In the genomic region with DNA sequence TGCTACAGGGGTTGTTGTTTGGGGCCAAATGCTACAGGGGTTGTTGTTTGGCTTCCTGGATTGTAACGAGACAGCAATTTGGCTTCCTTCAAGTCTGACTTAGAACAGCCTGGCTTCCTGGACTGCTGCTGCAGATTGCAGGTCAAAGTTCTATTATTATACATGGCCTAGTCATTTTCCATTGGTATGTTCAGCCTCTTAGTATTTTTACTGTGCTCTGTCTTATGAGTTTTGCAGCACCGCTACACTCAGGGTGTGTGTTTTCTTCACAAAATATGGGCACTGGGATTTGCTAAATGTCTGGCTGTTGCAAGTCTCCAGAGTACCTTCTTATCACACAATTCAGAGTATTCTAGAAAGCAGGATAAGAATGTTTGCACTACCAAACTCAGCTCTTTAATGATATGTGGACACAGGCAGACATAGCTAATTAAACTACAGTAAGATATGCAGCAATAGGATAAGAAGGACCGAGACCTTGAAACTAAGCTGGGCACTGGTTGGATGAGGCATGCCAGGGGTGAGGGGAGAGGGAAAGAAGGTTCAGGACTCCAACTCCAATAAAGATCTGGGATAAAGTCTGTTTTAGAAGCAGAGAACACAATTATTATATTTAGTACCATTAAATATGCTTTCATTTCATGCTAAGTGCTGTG, we compare ENCODE assay signal across 15 cellular contexts.
DNase-seq lines count a peak whose midpoint lies in the region; ATAC-seq and TF ChIP-seq lines count a peak whose summit lies in the region.
"Had no signal": no experiment of that assay in that cellular context is flagged by ENCODE, and none has a peak within 500 bp of the region (broad histone marks: within the 10 kb centered on the region; RNA-seq: fewer than 3 reads in every experiment).

No MANE protein-coding gene starts in this region.

- H3K9me3 Mint-ChIP-seq in chondrocyte (ENCODE audit: low read depth) (no peaks in the 10 kb centered on the region), neural crest cell (peaks cover 2% of the 10 kb centered on the region)

- H3K27me3 Mint-ChIP-seq in chondrocyte (ENCODE audit: low read depth), result no peaks in the 10 kb centered on the region
- no peaks in the 10 kb centered on the region for H3K27me3 Mint-ChIP-seq in neural crest cell (ENCODE audit: low read depth)
- H3K27me3 Mint-ChIP-seq: central memory CD8-positive, alpha-beta T cell had no signal

- H3K36me3 Mint-ChIP-seq in chondrocyte (ENCODE audit: low read depth), result no peaks in the 10 kb centered on the region
- no peaks in the 10 kb centered on the region for H3K36me3 Mint-ChIP-seq in neural crest cell (ENCODE audit: low read depth)

- intact Hi-C loops in heart right ventricle (cut with DNase I) (loop anchor here in 3 of 10 donors (5.0 to 10.0 kb wide), 2 partner anchors 203 to 205 kb away; a partner anchor contains a TSS), upper lobe of right lung (cut with DNase I) (no loop called here)

- H3K27ac ChIP-seq in heart right ventricle (peak overlapping the region; percentile 46 to 84 (median 74)), upper lobe of right lung (no peak overlapping the region)
- H3K27ac ChIP-seq: C4-2B, left lung, spleen had no signal

- peak; percentile 75 to 92 (median 88) for ATAC-seq in heart right ventricle
- peak; percentile 31 for ATAC-seq in upper lobe of right lung
- ATAC-seq: left lung had no signal

- no peak overlapping the region for H3K4me3 ChIP-seq in heart right ventricle
- no peak overlapping the region for H3K4me3 ChIP-seq in upper lobe of right lung
- H3K4me3 ChIP-seq: left lung, spleen had no signal

- H3K27ac Mint-ChIP-seq in chondrocyte (ENCODE audit: unreplicated experiment) (peak overlapping the region; percentile 18), neural crest cell (ENCODE audit: unreplicated experiment) (peak overlapping the region; percentile 44)

- H3K4me1 Mint-ChIP-seq in chondrocyte (ENCODE audit: low read depth), result peaks cover 24% of the 10 kb centered on the region
- H3K4me1 Mint-ChIP-seq in neural crest cell, result no peaks in the 10 kb centered on the region
- H3K4me1 Mint-ChIP-seq: central memory CD8-positive, alpha-beta T cell had no signal

- 10 to 17% methylated on average over 3 of the region's 3 CpGs for WGBS in heart right ventricle, 2 donors

- DNase-seq in chondrocyte (ENCODE audit: low spot score) (no peak), heart right ventricle (peak in 1 of 2 donors; percentile 15), neural crest cell (ENCODE audit: low read depth, low spot score) (no peak), upper lobe of right lung (no peak), OCI-M2 (lab: John Stamatoyannopoulos, UW; ENCODE audit: unreplicated experiment) (no peak), middle frontal gyrus (ENCODE audit: extremely low spot score, low spot score) (no peak), DMS53 treated with DMSO at 0.1 percent for 48 hours (lab: John Stamatoyannopoulos, UW; ENCODE audit: unreplicated experiment) (no peak)
- DNase-seq: activated CD4-positive, CD25-positive, alpha-beta regulatory T cell; activated naive CD4-positive, alpha-beta T cell treated with Interleukin-2 at 50 U/mL for 16 hours; GOT3; left lung; NCI-H2081; spleen had no signal

- H3K4me3 Mint-ChIP-seq in chondrocyte (ENCODE audit: unreplicated experiment) (no peak overlapping the region), neural crest cell (no peak overlapping the region)
- H3K4me3 Mint-ChIP-seq: central memory CD8-positive, alpha-beta T cell had no signal

- no peaks in the 10 kb centered on the region for H3K27me3 ChIP-seq in heart right ventricle
- no peaks in the 10 kb centered on the region for H3K27me3 ChIP-seq in upper lobe of right lung
- H3K27me3 ChIP-seq: left lung, spleen had no signal

- H3K9me3 ChIP-seq in heart right ventricle, result no peaks in the 10 kb centered on the region
- no peaks in the 10 kb centered on the region for H3K9me3 ChIP-seq in upper lobe of right lung
- H3K9me3 ChIP-seq: left lung had no signal

- H3K36me3 ChIP-seq in heart right ventricle (no peaks in the 10 kb centered on the region), upper lobe of right lung (no peaks in the 10 kb centered on the region)
- H3K36me3 ChIP-seq: left lung, spleen had no signal

- TF ChIP-seq CTCF in chondrocyte (IDR thresholded peaks at IDR 0.05) (no peak), heart right ventricle (IDR thresholded peaks at IDR 0.05) (no peak), neural crest cell (conservative IDR thresholded peaks at IDR 0.05) (no peak), upper lobe of right lung (IDR thresholded peaks at IDR 0.05) (no peak)

- H3K4me1 ChIP-seq in heart right ventricle (peaks cover 9 to 29% (median 18%) of the 10 kb centered on the region in 9 donors), upper lobe of right lung (no peaks in the 10 kb centered on the region)
- H3K4me1 ChIP-seq: left lung, spleen had no signal
